In the genomic region with DNA sequence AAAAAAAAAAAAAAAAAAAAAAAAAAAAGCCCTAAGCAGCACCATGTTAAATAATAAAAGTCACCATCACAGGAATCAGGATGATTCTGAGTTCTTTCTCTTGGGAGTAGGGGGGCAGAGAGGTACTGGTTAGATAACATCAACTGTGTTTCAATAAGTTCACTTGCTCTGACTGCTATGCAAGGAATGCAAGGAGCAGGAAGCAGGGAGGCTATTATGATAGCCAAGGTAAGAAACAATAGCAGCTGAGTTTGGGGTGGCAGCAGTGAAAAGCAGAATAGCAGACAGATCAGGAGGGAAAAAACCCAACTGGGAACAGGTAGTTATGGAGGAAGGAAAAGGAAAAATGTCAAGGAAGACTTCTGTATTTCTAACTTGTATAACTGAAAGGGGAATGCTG, we compare ENCODE assay signal across 21 cellular contexts.
"Had no signal": no experiment of that assay in that cellular context is flagged by ENCODE, and none has a peak within 500 bp of the region (broad histone marks: within the 10 kb centered on the region; RNA-seq: fewer than 3 reads in every experiment).

No MANE protein-coding gene starts in this region.

- FAIRE-seq: bronchial epithelial cell had no signal

- H3K4me3 ChIP-seq: gastrocnemius medialis, heart left ventricle, sigmoid colon, spleen, stomach, testis, upper lobe of right lung had no signal

- H3K4me3 Mint-ChIP-seq: activated CD8-positive, alpha-beta memory T cell treated with anti-CD3 and anti-CD28 coated beads, Interleukin-2, amount 10 ng/mL, durations not matched to agents 7 days and 5 days; activated T-cell treated with anti-CD3 and anti-CD28 coated beads, Interleukin-2, amount 50 U/mL, for 24 hours; dendritic cell treated with granulocyte-macrophage colony-stimulating factor and Interleukin-4, amounts not matched to agents 40 ng/mL and 50 ng/mL, for 4 days; naive thymus-derived CD8-positive, alpha-beta T cell; T-cell had no signal

- DNase-seq: activated CD4-positive, alpha-beta T cell treated with anti-CD3 and anti-CD28 coated beads, Interleukin-2, amount 50 U/mL, for 48 hours; activated CD4-positive, CD25-positive, alpha-beta regulatory T cell treated with anti-CD3 and anti-CD28 coated beads, Interleukin-2, amount 50 U/mL, for 72 hours; activated CD8-positive, alpha-beta memory T cell treated with anti-CD3 and anti-CD28 coated beads, Interleukin-2, amount 10 ng/mL, durations not matched to agents 7 days and 5 days; activated gamma-delta T cell; activated T-cell treated with anti-CD3 and anti-CD28 coated beads, Interleukin-2, amount 50 U/mL, for 24 hours; aorta; effector memory CD4-positive, alpha-beta T cell; erythroblast; gastrocnemius medialis; heart left ventricle; naive thymus-derived CD8-positive, alpha-beta T cell; nucleus accumbens; sigmoid colon; spleen; stomach; T-cell; T-helper 9 cell; testis; upper lobe of right lung had no signal

- ATAC-seq: activated CD8-positive, alpha-beta memory T cell treated with anti-CD3 and anti-CD28 coated beads, Interleukin-2, amount 10 ng/mL, durations not matched to agents 7 days and 5 days; gastrocnemius medialis; heart left ventricle; naive thymus-derived CD8-positive, alpha-beta T cell; T-cell; upper lobe of right lung had no signal

- H3K9me3 Mint-ChIP-seq: activated T-cell treated with anti-CD3 and anti-CD28 coated beads, Interleukin-2, amount 50 U/mL, for 24 hours; dendritic cell treated with granulocyte-macrophage colony-stimulating factor and Interleukin-4, amounts not matched to agents 40 ng/mL and 50 ng/mL, for 4 days; naive thymus-derived CD8-positive, alpha-beta T cell; T-cell had no signal

- H3K27ac ChIP-seq: gastrocnemius medialis, heart left ventricle, sigmoid colon, spleen, stomach, testis, upper lobe of right lung had no signal

- H3K27me3 ChIP-seq: gastrocnemius medialis, heart left ventricle, sigmoid colon, spleen, stomach, testis, upper lobe of right lung had no signal

- H3K9me3 ChIP-seq: gastrocnemius medialis, heart left ventricle, sigmoid colon, spleen, stomach, testis, upper lobe of right lung had no signal

- H3K27ac Mint-ChIP-seq: activated CD8-positive, alpha-beta memory T cell treated with anti-CD3 and anti-CD28 coated beads, Interleukin-2, amount 10 ng/mL, durations not matched to agents 7 days and 5 days; activated T-cell treated with anti-CD3 and anti-CD28 coated beads, Interleukin-2, amount 50 U/mL, for 24 hours; dendritic cell treated with granulocyte-macrophage colony-stimulating factor and Interleukin-4, amounts not matched to agents 40 ng/mL and 50 ng/mL, for 4 days had no signal

- H3K4me1 ChIP-seq: gastrocnemius medialis, testis, upper lobe of right lung had no signal

- H3K27me3 Mint-ChIP-seq: activated CD8-positive, alpha-beta memory T cell treated with anti-CD3 and anti-CD28 coated beads, Interleukin-2, amount 10 ng/mL, durations not matched to agents 7 days and 5 days; activated T-cell treated with anti-CD3 and anti-CD28 coated beads, Interleukin-2, amount 50 U/mL, for 24 hours; dendritic cell treated with granulocyte-macrophage colony-stimulating factor and Interleukin-4, amounts not matched to agents 40 ng/mL and 50 ng/mL, for 4 days; naive thymus-derived CD8-positive, alpha-beta T cell; T-cell had no signal
